ENCODE assay signal across 8 cellular contexts in the genomic region with DNA sequence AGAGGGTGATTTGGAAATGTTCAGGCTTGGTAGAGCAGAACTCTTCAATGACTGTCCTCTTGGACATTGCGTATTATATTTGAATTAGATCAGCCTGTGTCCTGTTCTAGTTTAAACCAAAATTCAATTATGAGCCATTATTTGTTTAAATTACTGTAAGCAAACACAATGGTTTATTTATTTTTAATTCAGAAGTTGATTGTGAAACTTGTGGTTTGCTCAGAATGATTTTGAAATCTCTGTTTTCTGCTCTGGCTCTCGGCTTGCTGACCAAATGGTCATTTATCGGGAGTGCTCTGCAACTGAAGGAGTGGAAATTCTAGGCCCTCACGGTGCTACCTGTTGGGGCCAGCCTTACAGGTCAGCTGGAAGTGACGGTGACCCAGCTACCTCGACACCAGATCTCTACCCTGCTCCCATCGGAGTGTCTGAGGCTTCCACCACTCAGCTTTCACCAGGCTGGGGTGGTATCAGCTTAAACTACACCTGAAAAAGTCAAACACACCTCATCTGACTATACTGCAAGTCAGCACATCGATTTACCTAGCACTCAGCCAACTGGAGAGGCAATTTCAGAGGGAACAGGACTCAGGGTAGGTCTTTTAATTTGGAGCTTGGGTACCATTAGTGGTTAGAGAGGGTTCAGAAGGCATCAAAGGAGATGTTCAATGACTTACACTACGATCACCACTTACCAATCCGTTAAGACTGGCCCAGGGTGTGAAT. TPM values are rescaled to one million over a fixed set of nuclear protein-coding genes. Genes with fewer than 3 reads are reported as not detected.
A peak's percentile ranks its signal among the peaks of the same experiment; 100 is the strongest.
DNase-seq lines count a peak whose midpoint lies in the region; ATAC-seq, FAIRE-seq and TF ChIP-seq lines count a peak whose summit lies in the region.

No MANE protein-coding gene starts in this region.

- no peak for TF ChIP-seq RAD21 in K562 (CRISPR knock-in tag; conservative IDR thresholded peaks at IDR 0.05 in 1 of 2, IDR thresholded peaks at IDR 0.05 in 1 of 2)
- TF ChIP-seq RAD21 in liver (IDR thresholded peaks at IDR 0.05), result peak; percentile 20 to 41

- H3K9ac ChIP-seq in K562 (ENCODE audit: insufficient read depth in 1 of 2, low read depth in 2 of 2, low read length in 2 of 2) (peak overlapping the region; percentile 81 to 82; a peak in 2 of 4 replicates), liver (ENCODE audit: low read depth in 1 of 2, low read length in 2 of 2) (peak overlapping the region; percentile 41 to 73)

- peak overlapping the region; percentile 97 for H2AFZ ChIP-seq in K562 (ENCODE audit: low read depth, low read length)

- H3K27me3 ChIP-seq in K562 (ENCODE audit: control insufficient read depth in 2 of 2, insufficient read depth in 2 of 2, low read length in 2 of 2) (no peaks in the 10 kb centered on the region), liver (ENCODE audit: control insufficient read depth in 4 of 4, insufficient read depth in 4 of 4, low read length in 3 of 4) (no peaks in the 10 kb centered on the region), tibial nerve (no peaks in the 10 kb centered on the region)

- in situ Hi-C loops in K562 (cut with MboI), result no loop called here

- TF ChIP-seq POLR2A in NB4 (IDR thresholded peaks at IDR 0.05; ENCODE audit: extremely low read depth, insufficient read length), result no peak
- TF ChIP-seq POLR2A in K562 (conservative IDR thresholded peaks at IDR 0.05), result no peak
- TF ChIP-seq POLR2A in tibial nerve (IDR thresholded peaks at IDR 0.05), result no peak

- ATAC-seq in K562 (no peak; the same call in 2 of the 3 replicates), GM19455 (IDR thresholded peaks at IDR 0.05; ENCODE audit: unreplicated experiment) (no peak)

- no peaks in the 10 kb centered on the region for H3K79me2 ChIP-seq in K562 (ENCODE audit: control insufficient read depth, insufficient read depth, low read length)

- H3K36me3 ChIP-seq in K562 (ENCODE audit: control insufficient read depth, insufficient read depth, low read length), result no peaks in the 10 kb centered on the region
- H3K36me3 ChIP-seq in liver (ENCODE audit: control insufficient read depth in 4 of 4, insufficient read depth in 3 of 4, low read depth in 1 of 4, low read length in 3 of 4), result no peaks in the 10 kb centered on the region
- no peaks in the 10 kb centered on the region for H3K36me3 ChIP-seq in tibial nerve

- intact Hi-C loops in K562 (cut with micrococcal nuclease), result no loop called here

- POLR2A ChIA-PET in K562 (lab: Yijun Ruan, JAX), result interaction anchor here (0.7 to 1.6 kb wide), 3 partner anchors 15 to 57 kb away, joined by 3 to 6 read pairs (median 5); no protein-coding TSS in a partner anchor

- H3K4me1 ChIP-seq in K562 (replicated peaks in 1 of 2; ENCODE audit: control insufficient read depth in 2 of 2, insufficient read depth in 2 of 2, low read length in 2 of 2) (peaks cover 8 to 12% of the 10 kb centered on the region in 2 experiments; a peak in 4 of 5 replicates), liver (ENCODE audit: control insufficient read depth in 4 of 4, insufficient read depth in 4 of 4, low read length in 3 of 4) (peaks cover 9 to 28% (median 15%) of the 10 kb centered on the region in 4 donors), tibial nerve (peaks cover 0 to 15% (median 4%) of the 10 kb centered on the region in 4 donors)

- TF ChIP-seq CTCF in NB4 (IDR thresholded peaks at IDR 0.05; ENCODE audit: low read depth, low read length) (no peak), K562 (IDR thresholded peaks at IDR 0.05 in 2 of 3, conservative IDR thresholded peaks at IDR 0.05 in 1 of 3; ENCODE audit: insufficient read depth in 2 of 3, low read depth in 1 of 3, low read length in 3 of 3) (no peak), liver (IDR thresholded peaks at IDR 0.05; ENCODE audit: low read depth, low read length, missing input control) (no peak), tibial nerve (IDR thresholded peaks at IDR 0.05) (no peak)

- H3K9me3 ChIP-seq in K562 (replicated peaks; ENCODE audit: control insufficient read depth, insufficient read depth, low read depth, low read length) (no peaks in the 10 kb centered on the region), liver (ENCODE audit: control insufficient read depth in 4 of 4, low read length in 3 of 4) (no peaks in the 10 kb centered on the region), tibial nerve (no peaks in the 10 kb centered on the region)

- CTCF ChIA-PET in K562 (lab: Yijun Ruan, JAX; ENCODE audit: low intra/inter-chr PET ratio), result no interaction called here

- FAIRE-seq in K562 (lab: Jason Lieb, UNC), result no peak

- 0 out of 2 replicates have a peak, but pooled peaks cover 3% of the 10 kb centered on the region for H4K20me1 ChIP-seq in K562 (replicated peaks; ENCODE audit: control insufficient read depth, insufficient read depth, low read length)

- no peaks in the 10 kb centered on the region for H3K9me1 ChIP-seq in K562 (ENCODE audit: control insufficient read depth, insufficient read depth, low read length)

- 57% methylated on average over 10 of the region's 10 CpGs for WGBS in K562 (ENCODE audit: insufficient coverage, low coverage, missing lambda C conversion rate)
- WGBS in liver, result 27% methylated on average over 10 of the region's 10 CpGs
- 66 to 70% methylated on average over 10 of the region's 10 CpGs for WGBS in tibial nerve, 2 donors

- DNase-seq in NCI-H1417 (lab: John Stamatoyannopoulos, UW) (peak in 2 of 3 experiments; percentile 31 to 38), NCI-H1417 treated with DMSO at 0.1 percent for 48 hours (lab: John Stamatoyannopoulos, UW) (no peak), NB4 (ENCODE audit: low read depth) (peak; percentile 6), K562 (ENCODE audit: extremely low read depth in 1 of 4, low spot score in 3 of 4) (no peak), tibial nerve (ENCODE audit: low spot score in 2 of 2) (peak in 1 of 2 donors; percentile 22), RKO (ENCODE audit: low spot score) (no peak)

- H3K4me2 ChIP-seq in K562 (ENCODE audit: insufficient read depth, low read length), result peak overlapping the region; percentile 86

- no TSS peak for BruUV-seq in K562 (replicated peaks; lab: Mats Ljungman, UMichigan)

- no peak for TF ChIP-seq EP300 in K562 (IDR thresholded peaks at IDR 0.05; ENCODE audit: low read length)
- peak; percentile 25 to 38 for TF ChIP-seq EP300 in tibial nerve (IDR thresholded peaks at IDR 0.05)

- H3K27ac ChIP-seq in K562 (ENCODE audit: extremely low read depth, low read depth, low read length) (no peak overlapping the region), liver (ENCODE audit: low read depth in 1 of 2, low read length in 2 of 2) (peak overlapping the region; percentile 83 to 88), tibial nerve (peak overlapping the region; percentile 95 to 100 (median 98))

- H3K4me3 ChIP-seq in NB4 (ENCODE audit: low read depth, low read length), result peak overlapping the region; percentile 68
- H3K4me3 ChIP-seq in K562, result peak overlapping the region; percentile 63
- peak overlapping the region in 1 of 3 donors; percentile 56 for H3K4me3 ChIP-seq in liver (ENCODE audit: low read depth in 1 of 3, low read length in 3 of 3)
- H3K4me3 ChIP-seq in tibial nerve, result peak overlapping the region; percentile 57 to 96 (median 66)

TF ChIP-seq in K562, 482 proteins besides CTCF, POLR2A, EP300 and RAD21 (continues in another document):
- TF ChIP-seq CEBPG (CRISPR knock-in tag; IDR thresholded peaks at IDR 0.05) (no peak), CEBPG (tag; conservative IDR thresholded peaks at IDR 0.05 in 1 of 2, IDR thresholded peaks at IDR 0.05 in 1 of 2) (peak in 1 of 2 experiments; percentile 32; a peak in 1 of 4 replicates), ILF3 (IDR thresholded peaks at IDR 0.05; ENCODE audit: borderline replicate concordance) (no peak), LEF1 (IDR thresholded peaks at IDR 0.05) (0 out of 2 replicates have a peak, but pooled peaks have one; percentile 42), MAFG (tag; conservative IDR thresholded peaks at IDR 0.05) (0 out of 2 replicates have a peak, but pooled peaks have one; percentile 26), ZNF316 (IDR thresholded peaks at IDR 0.05) (peak; percentile 63; the same call in 1 of the 2 replicates), C11orf30 (IDR thresholded peaks at IDR 0.05; ENCODE audit: low read depth) (peak; percentile 63; the same call in 1 of the 2 replicates)

TF ChIP-seq in liver, 16 proteins besides CTCF, POLR2A, EP300 and RAD21 (continues in another document):
- no peak for TF ChIP-seq HNF4G (IDR thresholded peaks at IDR 0.05)
- no peak for TF ChIP-seq ATF3 (IDR thresholded peaks at IDR 0.05)
- TF ChIP-seq FOXA1 (IDR thresholded peaks at IDR 0.05), result peak; percentile 20
- TF ChIP-seq RXRA (IDR thresholded peaks at IDR 0.05), result peak in 1 of 2 donors; percentile 74
- TF ChIP-seq YY1 (IDR thresholded peaks at IDR 0.05), result peak; percentile 77
- peak; percentile 97 for TF ChIP-seq TAF1 (conservative IDR thresholded peaks at IDR 0.05)
- TF ChIP-seq SP1 (IDR thresholded peaks at IDR 0.05), result peak; percentile 50

RNA-seq across cellular contexts. Expression of gene GPD2, which starts 36.8 kb away (rescaled TPM):
- 14.2 and 23.6 TPM in 2 replicates for total RNA-seq in K562 (2011; cell fraction: chromatin; rRNA removed; ENCODE audit: low replicate concordance)
- 4.8 and 8.7 TPM in 2 replicates for total RNA-seq in K562 (2011; cell fraction: nucleolus; rRNA removed)
- total RNA-seq in K562 (2011; cell fraction: nucleoplasm; rRNA removed), result 10.3 and 12.5 TPM in 2 replicates
- total RNA-seq in K562 (2014; rRNA removed) (19.0 and 21.7 TPM in 2 replicates), K562 (2014; rRNA removed; fragmentation: Illumina TruSeq; extraction: Trizol) (28.3 and 30.7 TPM in 2 replicates), K562 (2015; rRNA removed; fragmentation: Illumina TruSeq; extraction: Trizol) (32.4 and 34.8 TPM in 2 replicates), K562 (2021) (18.0 and 24.4 TPM in 2 replicates), liver (10 to 100 TPM in 1 of 2 donors, 1 to 10 TPM in 1; 9.1 to 14.3 TPM), tibial nerve (10 to 100 TPM; 72.4 to 89.2 (median 79.6) TPM)
- polyA plus RNA-seq in K562 (2011; rRNA removed) (12.9 and 15.1 TPM in 2 replicates), K562 (2014; fragmentation: Illumina TruSeq; extraction: Trizol) (24.9 and 39.2 TPM in 2 replicates), K562 (2014; fragmentation: Nextera tagmentation; extraction: Ambion mirVana) (1 to 10 TPM; 5.2 to 6.0 TPM), K562 (2014; rRNA removed) (13.2 and 13.8 TPM in 2 replicates), liver (1 to 10 TPM; 1.4 to 3.0 TPM)
- 5.0 and 9.3 TPM in 2 replicates for polyA plus RNA-seq in K562 (2011; cell fraction: cytosol; rRNA removed)
- 9.5 and 11.1 TPM in 2 replicates for polyA plus RNA-seq in K562 (2011; cell fraction: nucleus; rRNA removed)
- polyA plus RNA-seq in K562 (2012), result 15.4 and 15.6 TPM in 2 replicates
- polyA minus RNA-seq in K562 (2011; rRNA and poly(A)+ RNA removed), result 68.5 and 72.9 TPM in 2 replicates
- 28.3 and 29.2 TPM in 2 replicates for polyA minus RNA-seq in K562 (2011; cell fraction: cytosol; rRNA and poly(A)+ RNA removed)
- polyA minus RNA-seq in K562 (2011; cell fraction: nucleus; rRNA and poly(A)+ RNA removed), result 11.4 and 22.7 TPM in 2 replicates

Comparison
In these comparisons a context has a peak if more than half of its experiments do, and no peak if none do; other contexts are left out.
1. DNase-seq: peak in NCI-H1417 (2 of 3) and NB4 (single experiment); none in NCI-H1417 treated with DMSO at 0.1 percent for 48 hours (single experiment), K562 (0 of 4) and RKO (single experiment).